ENCODE assay signal across 19 cellular contexts in genomic region chr3:44445786-44446185, GRCh38.
"Had no signal": no experiment of that assay in that cellular context is flagged by ENCODE, and none has a peak within 500 bp of the region (broad histone marks: within the 10 kb centered on the region; RNA-seq: fewer than 3 reads in every experiment).

No MANE protein-coding gene starts in this region.

- ATAC-seq: gastrocnemius medialis, left ventricle myocardium superior, right cardiac atrium had no signal

- DNase-seq: cortex of kidney; dorsolateral prefrontal cortex; effector CD8-positive, alpha-beta T cell; gastrocnemius medialis; immature natural killer cell; left ventricle myocardium superior; mesenchymal stem cell; naive B cell; right cardiac atrium; small intestine; stimulated activated CD4-positive, alpha-beta T cell treated with anti-CD3 and anti-CD28 coated beads, Interleukin-12 subunit alpha, Interleukin-12 subunit beta, amount 100 ng/mL, for 4 hours; stimulated activated naive CD4-positive, alpha-beta T cell; stomach; trophoblast cell had no signal

- H3K27me3 Mint-ChIP-seq: naive B cell had no signal

- H3K4me1 Mint-ChIP-seq: neural crest cell had no signal

- H3K4me3 ChIP-seq: dorsolateral prefrontal cortex, esophagus muscularis mucosa, gastrocnemius medialis, lung, stomach, thoracic aorta had no signal

- H3K27me3 ChIP-seq: dorsolateral prefrontal cortex, esophagus muscularis mucosa, gastrocnemius medialis, stomach had no signal

- H3K4me3 Mint-ChIP-seq: immature natural killer cell, naive B cell, neural crest cell had no signal

- H3K9me3 Mint-ChIP-seq: immature natural killer cell, neural crest cell had no signal

- H3K9me3 ChIP-seq: esophagus muscularis mucosa, gastrocnemius medialis, thoracic aorta had no signal

- H3K27ac ChIP-seq: dorsolateral prefrontal cortex, epithelial cell of prostate, esophagus muscularis mucosa, gastrocnemius medialis, stomach, thoracic aorta had no signal
